ENCODE assay signal across 8 cellular contexts in the genomic region with DNA sequence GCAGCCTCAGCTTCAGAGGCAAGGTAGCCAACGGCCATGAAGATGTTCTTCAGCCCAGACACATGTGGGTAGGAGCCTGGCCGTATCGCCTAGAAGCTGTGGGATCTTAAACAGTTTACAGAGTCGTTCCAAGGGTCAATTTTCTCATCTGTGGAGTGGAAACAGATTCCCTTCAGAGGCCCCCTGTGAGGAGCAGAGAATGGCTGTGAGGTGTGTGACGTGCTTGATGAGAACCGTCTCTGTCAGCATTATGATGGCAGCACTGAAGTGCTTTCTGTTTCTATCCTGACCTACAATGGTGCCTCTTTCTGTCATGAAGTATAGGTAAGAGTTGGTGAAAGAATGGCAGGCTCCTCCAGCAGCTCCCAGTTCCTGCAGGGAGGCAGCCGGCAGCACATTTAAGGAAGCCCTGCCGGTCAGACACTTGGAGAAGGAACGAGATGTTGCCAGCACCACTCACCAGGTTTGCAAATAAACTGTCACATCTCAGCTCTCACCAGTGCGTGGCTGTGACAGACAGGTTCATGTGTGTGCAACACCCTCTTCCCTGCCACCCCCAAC.
DNase-seq lines count a peak whose midpoint lies in the region; ATAC-seq and TF ChIP-seq lines count a peak whose summit lies in the region.

No MANE protein-coding gene starts in this region.

- in situ Hi-C loops in ACHN (cut with HindIII; ENCODE audit: low pct_ligation_motif_present, low pct_unique_long_range_greater_than_20kb, low sequenced_read_pairs): no loop called here

- H3K56ac ChIP-seq in H9 (ENCODE audit: insufficient read length, low read depth, low read length): no peak overlapping the region

- intact Hi-C loops in uterus (cut with DNase I; ENCODE audit: low total_unique reads): no loop called here

- no peak overlapping the region for H2BK15ac ChIP-seq in H9 (ENCODE audit: low read depth, low read length)

- peak overlapping the region; percentile 79 for H3K4me2 ChIP-seq in BLaER1
- H3K4me2 ChIP-seq in H9 (ENCODE audit: insufficient read depth, insufficient read length, low read length): no peak overlapping the region

- no peaks in the 10 kb centered on the region for H3K23me2 ChIP-seq in H9 (ENCODE audit: insufficient read length, low read depth, low read length, poor library complexity, severe bottlenecking)

- no peak overlapping the region for H4K91ac ChIP-seq in H9 (ENCODE audit: insufficient read length, low read depth, low read length)

- H3K4me3 ChIP-seq in BLaER1 (peak overlapping the region; percentile 44), uterus (no peak overlapping the region)

- no peak overlapping the region for H3T11ph ChIP-seq in H9 (ENCODE audit: low read length)

- H3K27ac Mint-ChIP-seq in H9: no peak overlapping the region

- no peak overlapping the region for H3K4me3 Mint-ChIP-seq in H9

- no peaks in the 10 kb centered on the region; the same call in 1 of the 2 replicates for H3K27me3 Mint-ChIP-seq in H9 (ENCODE audit: low read depth)

- H2BK20ac ChIP-seq in H9 (ENCODE audit: low read depth, low read length, poor library complexity, severe bottlenecking): no peak overlapping the region

- no peaks in the 10 kb centered on the region for H3K36me3 Mint-ChIP-seq in H9 (ENCODE audit: insufficient read depth in 1 of 3, low read depth in 3 of 3)

- H3K36me3 ChIP-seq in BLaER1: no peaks in the 10 kb centered on the region
- H3K36me3 ChIP-seq in KOPT-K1 (ENCODE audit: insufficient read depth, low read length): no peaks in the 10 kb centered on the region
- H3K36me3 ChIP-seq in uterus: no peaks in the 10 kb centered on the region

- H3K9me3 ChIP-seq in BLaER1 (peaks cover 1% of the 10 kb centered on the region; the same call in 1 of the 2 replicates), KOPT-K1 (ENCODE audit: insufficient read depth, low read length, poor library complexity, severe bottlenecking) (no peaks in the 10 kb centered on the region), uterus (no peaks in the 10 kb centered on the region), H9 (ENCODE audit: control insufficient read depth, low read depth, low read length) (no peaks in the 10 kb centered on the region)

- H3K4me1 ChIP-seq in BLaER1: peaks cover 43% of the 10 kb centered on the region
- no peaks in the 10 kb centered on the region for H3K4me1 ChIP-seq in uterus
- H3K4me1 ChIP-seq in H9 (ENCODE audit: insufficient read depth, low read length): no peaks in the 10 kb centered on the region

- no peak overlapping the region for H3K18ac ChIP-seq in H9 (ENCODE audit: insufficient read length, low read depth, low read length)

- no peaks in the 10 kb centered on the region for H3K79me2 ChIP-seq in H9 (ENCODE audit: insufficient read depth, low read length)

- no peak overlapping the region for H2AK5ac ChIP-seq in H9 (ENCODE audit: insufficient read length, low read length)

- peak; percentile 33 for ATAC-seq in GM21423 (IDR thresholded peaks at IDR 0.05; ENCODE audit: unreplicated experiment)

- H4K20me1 ChIP-seq in BLaER1: no peaks in the 10 kb centered on the region
- H4K20me1 ChIP-seq in H9 (ENCODE audit: control insufficient read depth, insufficient read depth, insufficient read length): no peaks in the 10 kb centered on the region

- H2AFZ ChIP-seq in H9 (ENCODE audit: low read length): no peak overlapping the region

- H3K79me1 ChIP-seq in H9 (ENCODE audit: insufficient read depth, low read depth, low read length, poor library complexity, severe bottlenecking): no peaks in the 10 kb centered on the region

- H2BK5ac ChIP-seq in H9 (ENCODE audit: insufficient read length, low read length): no peak overlapping the region

- DNase-seq in activated naive CD8-positive, alpha-beta T cell treated with anti-CD3 and anti-CD28 coated beads, Interleukin-2, amount 50 U/mL, for 16 hours (ENCODE audit: low read depth, low spot score): peak; percentile 12
- peak; percentile 20 to 46 for DNase-seq in stimulated activated CD4-positive, alpha-beta T cell treated with anti-CD3 and anti-CD28 coated beads, Interleukin-4, amount 100 ng/mL, for 4 hours
- DNase-seq in ACHN (no peak), uterus (no peak), H9 (no peak)

- peaks cover 35 to 39% of the 10 kb centered on the region in 2 experiments for H3K4me1 Mint-ChIP-seq in H9

- H3K9ac ChIP-seq in BLaER1 (peak overlapping the region; percentile 45), H9 (ENCODE audit: extremely low read depth, insufficient read length, low read length) (no peak overlapping the region)

- H3K9me3 Mint-ChIP-seq in H9: no peaks in the 10 kb centered on the region; a peak in 1 of 5 replicates

- H3K27ac ChIP-seq in BLaER1 (peak overlapping the region; percentile 48), KOPT-K1 (ENCODE audit: low read depth, low read length, poor library complexity, severe bottlenecking) (peak overlapping the region; percentile 87), uterus (no peak overlapping the region), H9 (ENCODE audit: insufficient read length, low read depth, low read length) (no peak overlapping the region)

- no peak overlapping the region for H4K5ac ChIP-seq in H9 (ENCODE audit: insufficient read length, low read depth, low read length)

- H3K4ac ChIP-seq in H9 (ENCODE audit: low read depth, low read length): no peak overlapping the region

- no CpG with 5 or more reads among the region's 10 CpGs for WGBS in H9 (ENCODE audit: extremely low coverage, insufficient read length, low lambda C conversion rate)

- H4K8ac ChIP-seq in H9 (replicated peaks; ENCODE audit: insufficient read length, low read depth, low read length): no peak overlapping the region

- H2BK120ac ChIP-seq in H9 (ENCODE audit: low read depth, low read length, poor library complexity, severe bottlenecking): no peak overlapping the region

- H3K27me3 ChIP-seq in BLaER1 (no peaks in the 10 kb centered on the region), uterus (no peaks in the 10 kb centered on the region), H9 (ENCODE audit: insufficient read depth, low read length) (no peaks in the 10 kb centered on the region)

- no peak overlapping the region for H2BK12ac ChIP-seq in H9 (ENCODE audit: insufficient read length, low read depth, low read length)

- TF ChIP-seq CTCF in uterus (IDR thresholded peaks at IDR 0.05) (no peak), H9 (conservative IDR thresholded peaks at IDR 0.05) (no peak)

- no peak for TF ChIP-seq POLR2A in uterus (IDR thresholded peaks at IDR 0.05)

- H3K23ac ChIP-seq in H9 (ENCODE audit: insufficient read length, low read depth, low read length): no peak overlapping the region

- no peak overlapping the region for H3K14ac ChIP-seq in H9 (ENCODE audit: insufficient read depth, low read length)

Comparison
In these comparisons a context has a peak if more than half of its experiments do, and no peak if none do; other contexts are left out.
1. H3K27ac ChIP-seq: peak in BLaER1 (single experiment) and KOPT-K1 (single experiment); none in uterus (0 of 2) and H9 (single experiment).
2. DNase-seq: peak in activated naive CD8-positive, alpha-beta T cell treated with anti-CD3 and anti-CD28 coated beads, Interleukin-2, amount 50 U/mL, for 16 hours (single experiment) and stimulated activated CD4-positive, alpha-beta T cell treated with anti-CD3 and anti-CD28 coated beads, Interleukin-4, amount 100 ng/mL, for 4 hours (2 of 2); none in ACHN (single experiment), uterus (0 of 2) and H9 (single experiment).